ENCODE assay signal across 17 cellular contexts in the genomic region with DNA sequence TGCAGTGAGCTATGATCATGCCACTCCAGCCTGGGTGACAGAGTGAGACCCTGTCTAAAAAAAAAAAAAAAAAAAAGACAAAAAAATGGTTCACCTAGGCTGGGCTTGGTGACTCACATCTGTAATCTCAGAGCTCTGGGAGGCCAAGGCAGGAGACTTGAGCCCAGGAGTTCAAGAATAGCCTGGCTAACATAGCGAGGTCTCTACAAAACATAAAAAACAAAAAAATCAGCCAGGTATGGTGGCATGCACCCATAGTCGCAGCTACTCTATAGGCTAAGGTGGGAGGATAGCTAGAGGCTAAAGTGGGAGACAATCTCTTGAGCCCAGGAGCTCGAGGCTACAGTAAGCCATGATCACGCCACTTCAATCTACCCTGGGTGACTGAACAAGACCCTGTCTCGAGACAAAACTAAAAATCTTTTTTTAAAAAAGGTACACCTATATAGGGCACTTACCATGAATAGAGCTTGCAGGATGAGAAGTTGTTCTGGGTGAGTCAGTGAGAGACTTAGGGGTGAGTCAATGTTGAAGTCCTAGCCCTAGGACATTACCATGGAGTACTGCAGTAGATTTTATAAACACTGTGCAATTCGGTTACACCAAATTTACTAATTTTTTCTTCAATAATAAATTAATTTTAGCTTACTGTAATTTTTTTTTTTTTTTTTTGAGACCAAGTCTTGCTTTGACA. TPM values are rescaled to one million over a fixed set of nuclear protein-coding genes. Genes with fewer than 3 reads are reported as not detected.
DNase-seq lines count a peak whose midpoint lies in the region; ATAC-seq and TF ChIP-seq lines count a peak whose summit lies in the region.
"Had no signal": no experiment of that assay in that cellular context is flagged by ENCODE, and none has a peak within 500 bp of the region (broad histone marks: within the 10 kb centered on the region; RNA-seq: fewer than 3 reads in every experiment).

No MANE protein-coding gene starts in this region.

- DNase-seq in AML-193 (lab: John Stamatoyannopoulos, UW), result peak; percentile 38 to 51
- peak; percentile 86 for DNase-seq in HFFc6
- DNase-seq in WTC11 (ENCODE audit: low spot score), result no peak
- DNase-seq in kidney epithelial cell (ENCODE audit: low read depth), result peak; percentile 68
- DNase-seq in NCI-H345 (lab: John Stamatoyannopoulos, UW), result no peak
- DNase-seq in NCI-H1417 treated with DMSO at 0.1 percent for 48 hours (lab: John Stamatoyannopoulos, UW), result no peak
- no peak for DNase-seq in inferior parietal cortex (ENCODE audit: extremely low spot score)
- DNase-seq in ecto neural progenitor cell (ENCODE audit: low spot score), result no peak
- DNase-seq: DND-41; effector CD4-positive, alpha-beta T cell; immature natural killer cell; stimulated activated CD4-positive, alpha-beta T cell treated with anti-CD3 and anti-CD28 coated beads, Interleukin-4, amount 100 ng/mL, for 24 hours had no signal

- H3K4me1 Mint-ChIP-seq in HFFc6 (ENCODE audit: low read depth) (peaks cover 33% of the 10 kb centered on the region), WTC11 (peaks cover 24% of the 10 kb centered on the region)

- H3K27me3 ChIP-seq in kidney epithelial cell (ENCODE audit: control insufficient read depth, insufficient read depth, low read length), result no peaks in the 10 kb centered on the region

- H3K4me3 Mint-ChIP-seq in HFFc6 (peak overlapping the region; percentile 69), WTC11 (no peak overlapping the region)
- H3K4me3 Mint-ChIP-seq: activated T-helper 1 cell treated with anti-CD3 and anti-CD28 coated beads, Interleukin-12 subunit alpha, Interleukin-12 subunit beta, Interleukin-2, Interleukin-4 antibody, amounts not matched to agents 30 ng/mL and 10 ng/mL and 1 ng/mL, durations not matched to agents 14 hours and 24 hours and 36 hours; IgD-negative memory B cell; immature natural killer cell; type B pancreatic cell had no signal

- H3K4me3 ChIP-seq in kidney epithelial cell (ENCODE audit: low read depth, low read length), result no peak overlapping the region

- TF ChIP-seq CTCF in HFFc6 (IDR thresholded peaks at IDR 0.05), result no peak
- TF ChIP-seq CTCF in WTC11 (IDR thresholded peaks at IDR 0.05), result no peak
- TF ChIP-seq CTCF in kidney epithelial cell (IDR thresholded peaks at IDR 0.05; ENCODE audit: insufficient read depth, low read length, poor library complexity, severe bottlenecking), result no peak

- POLR2A ChIA-PET in WTC11 (lab: Charles Lee), result interaction anchor here (0.6 to 1.0 kb wide), 4 partner anchors 10 to 1681 kb away, joined by 3 to 5 read pairs (median 4); a partner anchor contains a TSS

- ATAC-seq in WTC11, result peak; percentile 48

- H3K36me3 ChIP-seq in kidney epithelial cell (ENCODE audit: control insufficient read depth, insufficient read depth, low read length), result no peaks in the 10 kb centered on the region

- no peaks in the 10 kb centered on the region for H3K27me3 Mint-ChIP-seq in HFFc6 (ENCODE audit: insufficient read depth)
- H3K27me3 Mint-ChIP-seq in WTC11 (ENCODE audit: low read depth), result no peaks in the 10 kb centered on the region
- H3K27me3 Mint-ChIP-seq: IgD-negative memory B cell, type B pancreatic cell had no signal

- H3K9me3 Mint-ChIP-seq in HFFc6 (no peaks in the 10 kb centered on the region), WTC11 (no peaks in the 10 kb centered on the region)
- H3K9me3 Mint-ChIP-seq: activated T-helper 1 cell treated with anti-CD3 and anti-CD28 coated beads, Interleukin-12 subunit alpha, Interleukin-12 subunit beta, Interleukin-2, Interleukin-4 antibody, amounts not matched to agents 30 ng/mL and 10 ng/mL and 1 ng/mL, durations not matched to agents 14 hours and 24 hours and 36 hours; IgD-negative memory B cell; immature natural killer cell; type B pancreatic cell had no signal

- H3K36me3 Mint-ChIP-seq in HFFc6 (ENCODE audit: low read depth) (peaks cover 15% of the 10 kb centered on the region), WTC11 (peaks cover 9% of the 10 kb centered on the region)
- H3K36me3 Mint-ChIP-seq: immature natural killer cell had no signal

- CTCF ChIA-PET in WTC11 (lab: Charles Lee), result no interaction called here

- H3K27ac Mint-ChIP-seq in HFFc6 (peak overlapping the region; percentile 89), WTC11 (peak overlapping the region; percentile 79; the same call in 1 of the 2 replicates)
- H3K27ac Mint-ChIP-seq: activated T-helper 1 cell treated with anti-CD3 and anti-CD28 coated beads, Interleukin-12 subunit alpha, Interleukin-12 subunit beta, Interleukin-2, Interleukin-4 antibody, amounts not matched to agents 30 ng/mL and 10 ng/mL and 1 ng/mL, durations not matched to agents 14 hours and 24 hours and 36 hours; type B pancreatic cell had no signal

TF ChIP-seq in WTC11, 78 proteins besides CTCF, POLR2A, EP300 and RAD21:
- TF ChIP-seq IRF2 (CRISPR knock-in tag; IDR thresholded peaks at IDR 0.05; ENCODE audit: borderline replicate concordance, low read depth) (no peak), NFYB (CRISPR knock-in tag; conservative IDR thresholded peaks at IDR 0.05; ENCODE audit: low read depth) (no peak)

RNA-seq across cellular contexts. Expression of a gene that starts 19.0 kb away (rescaled TPM):
- total RNA-seq in HFFc6 (2021; fragmentation: NEBNext Ultra II Directional; extraction: Animal tissue kit (Norgen Biotek cat#: 25700)), result 10 to 100 TPM; 46.7 to 57.3 (median 51.7) TPM
- total RNA-seq in WTC11 (2021) (91.7 to 103 TPM (median 96.1 TPM) in 3 replicates), kidney epithelial cell (31.4 and 37.2 TPM in 2 replicates)

RNA-seq across cellular contexts. Expression of a gene that starts 49.4 kb away (rescaled TPM):
- not detected for total RNA-seq in HFFc6 (2021; fragmentation: NEBNext Ultra II Directional; extraction: Animal tissue kit (Norgen Biotek cat#: 25700))
- total RNA-seq in WTC11 (2021) (not detected in 3 replicates), kidney epithelial cell (1.4 TPM in 1 of 2 replicates, not detected in the other)
- total RNA-seq: activated T-helper 1 cell treated with anti-CD3 and anti-CD28 coated beads, Interleukin-12 subunit alpha, Interleukin-12 subunit beta, Interleukin-2, Interleukin-4 antibody, amounts not matched to agents 30 ng/mL and 10 ng/mL and 1 ng/mL, durations not matched to agents 14 hours and 24 hours and 36 hours; osteocyte; T-helper 1 cell treated with Interleukin-12 subunit alpha and Interleukin-12 subunit beta and Interleukin-4 antibody, amounts not matched to agents 30 ng/mL and 1 ng/mL, for 36 hours had no signal

Comparison
In these comparisons a context has a peak if more than half of its experiments do, and no peak if none do; other contexts are left out.
1. DNase-seq: peak in AML-193 (2 of 2), HFFc6 (single experiment) and kidney epithelial cell (single experiment); none in WTC11 (single experiment), NCI-H345 (single experiment), NCI-H1417 treated with DMSO at 0.1 percent for 48 hours (single experiment), inferior parietal cortex (single experiment) and ecto neural progenitor cell (single experiment).